ENCODE assay signal across 8 cellular contexts in genomic region chr16:20898938-20899502, GRCh38. TPM values are rescaled to one million over a fixed set of nuclear protein-coding genes. Genes with fewer than 3 reads are reported as not detected.
A peak's percentile ranks its signal among the peaks of the same experiment; 100 is the strongest.
DNase-seq lines count a peak whose midpoint lies in the region; ATAC-seq and TF ChIP-seq lines count a peak whose summit lies in the region.

No MANE protein-coding gene starts in this region.

- DNase-seq in HCT116 (ENCODE audit: low read depth, low spot score) (no peak), hepatic stellate cell (ENCODE audit: low spot score) (peak; percentile 70), NCI-H446 (lab: John Stamatoyannopoulos, UW) (no peak), erythroblast (lab: John Stamatoyannopoulos, UW) (no peak), GM13976 (ENCODE audit: low spot score) (no peak)
- no peak for DNase-seq in activated CD8-positive, alpha-beta T cell treated with anti-CD3 and anti-CD28 coated beads for 36 hours

- intact Hi-C loops in HCT116 (cut with micrococcal nuclease) = no loop called here
- intact Hi-C loops in activated CD8-positive, alpha-beta T cell treated with anti-CD3 and anti-CD28 coated beads for 36 hours (cut with micrococcal nuclease) = no loop called here

- POLR2A ChIA-PET in HCT116 (lab: Charles Lee) = interaction anchor here (1.1 to 2.4 kb wide), 2 partner anchors 12 to 15 kb away, joined by 7 to 11 read pairs; no protein-coding TSS in a partner anchor
- POLR2A ChIA-PET in activated CD8-positive, alpha-beta T cell treated with anti-CD3 and anti-CD28 coated beads for 36 hours (lab: Charles Lee) = interaction anchor here (0.7 to 3.2 kb wide), 8 partner anchors 10 to 180 kb away, joined by 3 to 14 read pairs (median 4); no protein-coding TSS in a partner anchor

- H3K27me3 ChIP-seq in HCT116 (ENCODE audit: insufficient read depth, low read length) = no peaks in the 10 kb centered on the region

- H3K9me2 ChIP-seq in HCT116 (ENCODE audit: insufficient read depth) = no peaks in the 10 kb centered on the region

- H3K4me2 ChIP-seq in HCT116 (ENCODE audit: low read length) = peak overlapping the region; percentile 93

- H2AFZ ChIP-seq in HCT116 (ENCODE audit: low read depth, low read length, poor library complexity, severe bottlenecking) = no peak overlapping the region

- no peaks in the 10 kb centered on the region for H4K20me1 ChIP-seq in HCT116 (ENCODE audit: insufficient read depth)

- H3K4me1 ChIP-seq in HCT116 (ENCODE audit: control insufficient read depth in 1 of 2, insufficient read depth in 2 of 2, low read length in 2 of 2) = peaks cover 34 to 53% of the 10 kb centered on the region in 2 experiments

- RAD21 ChIA-PET in HCT116 (lab: Charles Lee; ENCODE audit: low non-redundant PET in 1 of 2, low total read pairs in 2 of 2, uncharacterized antibody in 2 of 2, unreplicated experiment in 2 of 2) = no interaction called here

- peaks cover 56% of the 10 kb centered on the region for H3K4me1 Mint-ChIP-seq in activated CD8-positive, alpha-beta T cell treated with anti-CD3 and anti-CD28 coated beads for 36 hours (ENCODE audit: low read depth)
- H3K4me1 Mint-ChIP-seq in stimulated activated memory B cell treated with anti-CD40 and anti-IgM and Interleukin-4, amounts not matched to agents 10 μg/mL and 1 μg/mL and 100 μg/mL, for 72 hours = peaks cover 51% of the 10 kb centered on the region

- no TSS peak for BruUV-seq in HCT116 (replicated peaks; lab: Mats Ljungman, UMichigan)

- H3K27me3 Mint-ChIP-seq in activated CD8-positive, alpha-beta T cell treated with anti-CD3 and anti-CD28 coated beads for 36 hours = no peaks in the 10 kb centered on the region
- H3K27me3 Mint-ChIP-seq in stimulated activated memory B cell treated with anti-CD40 and anti-IgM and Interleukin-4, amounts not matched to agents 10 μg/mL and 1 μg/mL and 100 μg/mL, for 72 hours = no peaks in the 10 kb centered on the region

- peak overlapping the region; percentile 98 for H3K27ac Mint-ChIP-seq in activated CD8-positive, alpha-beta T cell treated with anti-CD3 and anti-CD28 coated beads for 36 hours
- peak overlapping the region; percentile 94 for H3K27ac Mint-ChIP-seq in stimulated activated memory B cell treated with anti-CD40 and anti-IgM and Interleukin-4, amounts not matched to agents 10 μg/mL and 1 μg/mL and 100 μg/mL, for 72 hours

- peak overlapping the region; percentile 93 for H3K4me3 Mint-ChIP-seq in activated CD8-positive, alpha-beta T cell treated with anti-CD3 and anti-CD28 coated beads for 36 hours
- H3K4me3 Mint-ChIP-seq in stimulated activated memory B cell treated with anti-CD40 and anti-IgM and Interleukin-4, amounts not matched to agents 10 μg/mL and 1 μg/mL and 100 μg/mL, for 72 hours = peak overlapping the region; percentile 83

- H3K9me3 ChIP-seq in HCT116 (ENCODE audit: control insufficient read depth in 1 of 2, insufficient read depth in 1 of 2, low read depth in 1 of 2, low read length in 2 of 2) = no peaks in the 10 kb centered on the region

- peak overlapping the region; percentile 86 to 88 for H3K4me3 ChIP-seq in HCT116 (replicated peaks in 1 of 2; ENCODE audit: low read depth in 1 of 2, low read length in 2 of 2)

- TF ChIP-seq POLR2A in HCT116 (IDR thresholded peaks at IDR 0.05; ENCODE audit: borderline replicate concordance, extremely low read depth, insufficient read depth, insufficient read length) (no peak), erythroblast (IDR thresholded peaks at IDR 0.05; ENCODE audit: low read length) (no peak)

- in situ Hi-C loops in GM13976 (cut with MboI; ENCODE audit: low sequenced_read_pairs, unreplicated experiment) = no loop called here

- H3K27ac ChIP-seq in HCT116 (ENCODE audit: low read depth, low read length) = no peak overlapping the region; the same call in 1 of the 2 replicates

- TF ChIP-seq CTCF in HCT116 (IDR thresholded peaks at IDR 0.05 in 2 of 3, conservative IDR thresholded peaks at IDR 0.05 in 1 of 3; ENCODE audit: borderline replicate concordance in 1 of 3, insufficient read depth in 1 of 3, low read depth in 2 of 3, low read length in 2 of 3) (no peak), GM13976 (IDR thresholded peaks at IDR 0.05; ENCODE audit: borderline replicate concordance, control extremely low read depth, extremely low read depth, insufficient read depth, missing control alignments) (no peak)
- TF ChIP-seq CTCF in activated CD8-positive, alpha-beta T cell treated with anti-CD3 and anti-CD28 coated beads for 36 hours (IDR thresholded peaks at IDR 0.05) = no peak

- H3K79me2 ChIP-seq in HCT116 (ENCODE audit: insufficient read depth, low read length) = peaks cover 77% of the 10 kb centered on the region

- CTCF ChIA-PET in HCT116 (lab: Charles Lee) = no interaction called here
- CTCF ChIA-PET in activated CD8-positive, alpha-beta T cell treated with anti-CD3 and anti-CD28 coated beads for 36 hours (lab: Charles Lee) = interaction anchor here (0.7 to 3.6 kb wide), 6 partner anchors 10 to 50 kb away, joined by 3 to 25 read pairs (median 4); no protein-coding TSS in a partner anchor

- no peak for TF ChIP-seq RAD21 in HCT116 (IDR thresholded peaks at IDR 0.05; ENCODE audit: low read depth)

- no peak for ATAC-seq in HCT116
- no peak for ATAC-seq in activated CD8-positive, alpha-beta T cell treated with anti-CD3 and anti-CD28 coated beads for 36 hours
- no peak for ATAC-seq in stimulated activated memory B cell treated with anti-CD40 and anti-IgM and Interleukin-4, amounts not matched to agents 10 μg/mL and 1 μg/mL and 100 μg/mL, for 72 hours
- no peak for ATAC-seq in GM21381 (IDR thresholded peaks at IDR 0.05; ENCODE audit: unreplicated experiment)

- peaks cover 46% of the 10 kb centered on the region for H3K36me3 Mint-ChIP-seq in activated CD8-positive, alpha-beta T cell treated with anti-CD3 and anti-CD28 coated beads for 36 hours (ENCODE audit: low read depth)
- peaks cover 5% of the 10 kb centered on the region for H3K36me3 Mint-ChIP-seq in stimulated activated memory B cell treated with anti-CD40 and anti-IgM and Interleukin-4, amounts not matched to agents 10 μg/mL and 1 μg/mL and 100 μg/mL, for 72 hours

- H3K36me3 ChIP-seq in HCT116 (ENCODE audit: control insufficient read depth in 1 of 2, insufficient read depth in 2 of 2, low read length in 2 of 2) = peaks cover 6 to 12% of the 10 kb centered on the region in 2 experiments; a peak in 2 of 4 replicates

- peak overlapping the region; percentile 91 for H3K9ac ChIP-seq in HCT116 (ENCODE audit: low read length)

- H3K9me3 Mint-ChIP-seq in activated CD8-positive, alpha-beta T cell treated with anti-CD3 and anti-CD28 coated beads for 36 hours = no peaks in the 10 kb centered on the region
- H3K9me3 Mint-ChIP-seq in stimulated activated memory B cell treated with anti-CD40 and anti-IgM and Interleukin-4, amounts not matched to agents 10 μg/mL and 1 μg/mL and 100 μg/mL, for 72 hours = no peaks in the 10 kb centered on the region

TF ChIP-seq in HCT116, 20 proteins besides CTCF, POLR2A, EP300 and RAD21:
- TF ChIP-seq EGR1 (IDR thresholded peaks at IDR 0.05; ENCODE audit: low read depth) = no peak
- no peak for TF ChIP-seq SRF (IDR thresholded peaks at IDR 0.05; ENCODE audit: low read depth)
- no peak for TF ChIP-seq MAX (IDR thresholded peaks at IDR 0.05)
- TF ChIP-seq JUND (IDR thresholded peaks at IDR 0.05) = no peak
- TF ChIP-seq SP1 (IDR thresholded peaks at IDR 0.05; ENCODE audit: low read depth) = no peak
- no peak for TF ChIP-seq ZBTB33 (IDR thresholded peaks at IDR 0.05; ENCODE audit: extremely low read depth, insufficient replicate concordance, low read length)
TF ChIP-seq in HCT116: peak in this region for 0.

RNA-seq across cellular contexts. Expression of gene DCUN1D3, which starts 1.1 kb away (rescaled TPM):
- total RNA-seq in HCT116 (2021; ENCODE audit: unreplicated experiment) = 16.4 TPM
- polyA plus RNA-seq in HCT116 (2012) = 7.4 and 7.7 TPM in 2 replicates
- 1 to 10 TPM; 5.9 to 6.9 TPM for total RNA-seq in activated CD8-positive, alpha-beta T cell treated with anti-CD3 and anti-CD28 coated beads for 36 hours

RNA-seq across cellular contexts. Expression of gene LYRM1, which starts 1.6 kb away (rescaled TPM):
- 26.7 TPM for total RNA-seq in HCT116 (2021; ENCODE audit: unreplicated experiment)
- polyA plus RNA-seq in HCT116 (2012) = 41.5 and 44.9 TPM in 2 replicates
- 10 to 100 TPM; 31.3 to 32.5 TPM for total RNA-seq in activated CD8-positive, alpha-beta T cell treated with anti-CD3 and anti-CD28 coated beads for 36 hours
